17 cellular contexts compared by ENCODE assay signal in the genomic region with DNA sequence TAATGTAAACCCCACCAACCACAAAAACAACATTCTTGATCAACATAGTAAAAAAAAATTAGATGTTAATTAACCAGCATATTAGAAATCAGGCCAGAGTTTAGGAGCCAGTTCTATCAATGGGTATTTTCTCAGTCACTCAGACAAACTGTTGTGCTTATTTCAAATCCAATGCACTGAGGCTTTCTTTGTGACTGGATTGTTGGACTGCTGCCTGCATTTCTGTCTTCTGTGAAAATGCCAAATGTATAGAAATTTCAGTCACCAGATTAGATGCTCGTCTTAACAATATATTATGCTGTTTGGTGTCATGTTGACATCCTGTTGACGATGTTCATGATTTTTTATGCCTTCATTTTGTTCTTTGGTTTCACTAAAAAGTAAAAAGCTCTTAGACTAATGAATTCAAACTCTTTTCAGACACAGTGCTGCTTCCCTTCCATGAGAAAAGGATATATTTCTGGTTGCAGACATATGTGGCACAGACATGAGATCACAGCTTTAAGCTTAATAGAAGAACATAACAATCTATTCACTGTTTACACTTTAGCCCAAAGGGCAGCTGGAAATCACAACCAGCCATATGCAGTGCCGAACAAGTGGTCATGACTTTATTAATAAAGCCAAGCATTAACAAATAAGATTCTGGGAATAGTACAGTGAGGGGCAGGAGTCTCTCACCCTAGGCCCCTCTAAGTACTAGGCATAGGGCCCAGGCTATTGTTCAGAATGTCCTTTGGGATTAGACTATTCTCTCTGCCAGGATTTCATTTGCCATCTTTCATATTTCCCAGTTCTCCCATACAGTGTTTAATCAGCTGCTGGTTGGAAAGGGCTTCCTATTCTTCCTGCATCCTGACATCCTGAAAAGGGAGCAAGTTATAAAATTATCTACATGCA. TPM values are rescaled to one million over a fixed set of nuclear protein-coding genes. Genes with fewer than 3 reads are reported as not detected.
DNase-seq lines count a peak whose midpoint lies in the region; ATAC-seq and TF ChIP-seq lines count a peak whose summit lies in the region.
"Had no signal": no experiment of that assay in that cellular context is flagged by ENCODE, and none has a peak within 500 bp of the region (broad histone marks: within the 10 kb centered on the region; RNA-seq: fewer than 3 reads in every experiment).

No MANE protein-coding gene starts in this region.

- H3K9me3 ChIP-seq in heart left ventricle = no peaks in the 10 kb centered on the region
- H3K9me3 ChIP-seq in tibial nerve = no peaks in the 10 kb centered on the region
- H3K9me3 ChIP-seq: A549, right lobe of liver, tibial artery had no signal

- no peak overlapping the region for H3K4me3 ChIP-seq in heart left ventricle
- no peak overlapping the region for H3K4me3 ChIP-seq in fibroblast of pulmonary artery (replicated peaks; ENCODE audit: low read depth, low read length)
- peak overlapping the region in 1 of 4 donors; percentile 1 for H3K4me3 ChIP-seq in tibial nerve
- H3K4me3 ChIP-seq: A549, right lobe of liver, tibial artery had no signal

- ATAC-seq in heart left ventricle (peak; percentile 44 to 61 (median 48)), Right ventricle myocardium superior (ENCODE audit: poor library complexity) (no peak), left colon (no peak)
- ATAC-seq: A549, right lobe of liver had no signal

- DNase-seq in heart left ventricle = no peak
- DNase-seq in Right ventricle myocardium superior = no peak
- peak; percentile 49 to 86 for DNase-seq in NCI-H446 (lab: John Stamatoyannopoulos, UW)
- peak; percentile 16 for DNase-seq in fibroblast of pulmonary artery (ENCODE audit: low read depth)
- DNase-seq in tibial nerve (ENCODE audit: low spot score in 2 of 2) = no peak
- DNase-seq in activated naive CD4-positive, alpha-beta T cell treated with anti-CD3 and anti-CD28 coated beads, Interleukin-2, amount 50 U/mL, for 16 hours = no peak
- DNase-seq in kidney glomerular epithelial cell (lab: John Stamatoyannopoulos, UW) = no peak
- no peak for DNase-seq in left colon
- DNase-seq: activated CD4-positive, alpha-beta T cell treated with anti-CD3 and anti-CD28 coated beads for 48 hours; DMS79; effector memory CD4-positive, alpha-beta T cell; NCI-H187 treated with DMSO at 0.1 percent for 48 hours; right lobe of liver; stimulated activated naive CD4-positive, alpha-beta T cell; tibial artery had no signal

- no peaks in the 10 kb centered on the region for H3K36me3 ChIP-seq in heart left ventricle
- no peaks in the 10 kb centered on the region for H3K36me3 ChIP-seq in tibial nerve
- H3K36me3 ChIP-seq: right lobe of liver, tibial artery had no signal

- TF ChIP-seq POLR2A in heart left ventricle (IDR thresholded peaks at IDR 0.05) (no peak), tibial nerve (IDR thresholded peaks at IDR 0.05) (no peak)

- no peak for TF ChIP-seq EP300 in tibial nerve (IDR thresholded peaks at IDR 0.05)

- H3K27ac ChIP-seq in heart left ventricle (peak overlapping the region in 2 of 12 donors; percentile 17 to 28), tibial nerve (peak overlapping the region; percentile 13 to 47 (median 34))
- H3K27ac ChIP-seq: A549, C4-2B, right lobe of liver, tibial artery had no signal

- H3K4me1 ChIP-seq in heart left ventricle (peaks cover 0 to 34% (median 16%) of the 10 kb centered on the region in 12 donors), tibial nerve (peaks cover 0 to 13% (median 1%) of the 10 kb centered on the region in 4 donors)
- H3K4me1 ChIP-seq: A549, right lobe of liver had no signal

- 40 to 55% (median 46%) methylated on average over 3 of the region's 3 CpGs for WGBS in heart left ventricle, 4 donors
- 24 to 38% methylated on average over 3 of the region's 3 CpGs for WGBS in tibial nerve, 2 donors

- TF ChIP-seq CTCF in heart left ventricle (IDR thresholded peaks at IDR 0.05) (no peak), fibroblast of pulmonary artery (IDR thresholded peaks at IDR 0.05; ENCODE audit: low read length, missing control alignments) (no peak), tibial nerve (IDR thresholded peaks at IDR 0.05) (no peak)

- H3K27me3 ChIP-seq in heart left ventricle (no peaks in the 10 kb centered on the region), tibial nerve (no peaks in the 10 kb centered on the region)
- H3K27me3 ChIP-seq: right lobe of liver, tibial artery had no signal

- intact Hi-C loops in heart left ventricle (cut with DNase I) (loop anchor here in 2 of 10 donors (10.0 kb wide), 2 partner anchors 229 to 239 kb away; no protein-coding TSS in a partner anchor), Right ventricle myocardium superior (cut with DNase I) (no loop called here), left colon (cut with DNase I, micrococcal nuclease) (no loop called here)

RNA-seq across cellular contexts. Expression of a gene that starts 9.4 kb away (rescaled TPM):
- total RNA-seq in heart left ventricle = 10 to 100 TPM; 11.6 to 39.6 (median 17.0) TPM
- 1 to 10 TPM; 1.5 to 3.8 TPM for polyA plus RNA-seq in heart left ventricle
- total RNA-seq in Right ventricle myocardium superior = 15.8 TPM
- total RNA-seq in tibial nerve = 10 to 100 TPM in 3 of 4 donors, 1 to 10 TPM in 1; 5.7 to 23.8 (median 18.4) TPM
- 1 to 10 TPM; 7.6 to 7.8 TPM for total RNA-seq in left colon

Comparison
In these comparisons a context has a peak if more than half of its experiments do, and no peak if none do; other contexts are left out.
1. ATAC-seq: peak in heart left ventricle (4 of 4); none in Right ventricle myocardium superior (single experiment) and left colon (single experiment).
2. DNase-seq: peak in NCI-H446 (2 of 2) and fibroblast of pulmonary artery (single experiment); none in heart left ventricle (0 of 5), Right ventricle myocardium superior (single experiment), tibial nerve (0 of 2), activated naive CD4-positive, alpha-beta T cell treated with anti-CD3 and anti-CD28 coated beads, Interleukin-2, amount 50 U/mL, for 16 hours (single experiment), kidney glomerular epithelial cell (single experiment) and left colon (0 of 2).